ENCODE assay signal across 1 cellular context in genomic region chr7:12706900-12707536, GRCh38.
TF ChIP-seq lines count a peak whose summit lies in the region.

No MANE protein-coding gene starts in this region.

TF ChIP-seq in GM23338, 12 proteins besides CTCF, POLR2A, EP300 and RAD21 (continued from another document):
- TF ChIP-seq ZNF331 (CRISPR knock-in tag; IDR thresholded peaks at IDR 0.05; ENCODE audit: low read depth) (no peak), CREB1 (CRISPR knock-in tag; IDR thresholded peaks at IDR 0.05; ENCODE audit: low read depth) (no peak), POLR2AphosphoS5 (IDR thresholded peaks at IDR 0.05; ENCODE audit: low read depth) (no peak)
